In the genomic region with DNA sequence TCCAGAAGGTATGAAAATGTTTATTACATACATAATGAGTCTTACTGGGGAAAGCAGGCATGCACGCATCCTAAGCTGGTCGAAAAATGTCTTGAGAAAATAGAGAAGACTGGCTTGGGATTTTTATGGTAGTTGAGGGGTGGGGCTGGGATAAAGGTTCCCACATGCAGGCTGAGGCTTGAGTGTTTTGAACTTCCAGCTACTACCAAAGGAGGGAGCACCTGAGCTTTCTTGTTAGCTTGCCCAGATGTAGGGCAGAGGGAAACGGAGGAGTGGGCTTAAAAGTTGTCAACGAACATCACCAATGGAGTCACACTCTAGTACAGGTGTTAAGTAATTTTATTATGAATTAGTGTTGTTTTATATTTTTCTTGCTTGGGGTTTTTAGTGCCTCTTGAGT, we compare ENCODE assay signal across 8 cellular contexts. TPM values are rescaled to one million over a fixed set of nuclear protein-coding genes. Genes with fewer than 3 reads are reported as not detected.
DNase-seq lines count a peak whose midpoint lies in the region; ATAC-seq and TF ChIP-seq lines count a peak whose summit lies in the region.

No MANE protein-coding gene starts in this region.

- DNase-seq in COLO668 (lab: John Stamatoyannopoulos, UW; ENCODE audit: unreplicated experiment), result peak; percentile 12
- peak; percentile 75 for DNase-seq in NCI-H82 (lab: John Stamatoyannopoulos, UW)
- peak; percentile 46 for DNase-seq in hepatocyte (ENCODE audit: low spot score)
- DNase-seq in CD4-positive, alpha-beta memory T cell, result no peak
- no peak for DNase-seq in middle frontal gyrus (ENCODE audit: extremely low spot score, low spot score)

- no peak overlapping the region for H2AFZ ChIP-seq in hepatocyte

- no peaks in the 10 kb centered on the region for H3K9me3 ChIP-seq in hepatocyte (ENCODE audit: low read depth)
- H3K9me3 ChIP-seq in CD4-positive, alpha-beta memory T cell (ENCODE audit: control insufficient read depth in 1 of 2, low read length in 2 of 2), result no peaks in the 10 kb centered on the region

- no peaks in the 10 kb centered on the region for H3K27me3 Mint-ChIP-seq in CD4-positive, alpha-beta memory T cell

- H3K79me2 ChIP-seq in hepatocyte, result no peaks in the 10 kb centered on the region

- WGBS in hepatocyte (ENCODE audit: low lambda C conversion rate, missing lambda C conversion rate), result 62% methylated on average over 4 of the region's 4 CpGs

- H3K9me2 ChIP-seq in hepatocyte (replicated peaks; ENCODE audit: insufficient read depth), result no peaks in the 10 kb centered on the region

- H3K4me1 Mint-ChIP-seq in CD4-positive, alpha-beta memory T cell, result no peaks in the 10 kb centered on the region

- H3K9me3 Mint-ChIP-seq in CD4-positive, alpha-beta memory T cell, result no peaks in the 10 kb centered on the region

- no peaks in the 10 kb centered on the region for H3K36me3 ChIP-seq in hepatocyte (replicated peaks; ENCODE audit: insufficient read depth, low read depth)
- H3K36me3 ChIP-seq in CD4-positive, alpha-beta memory T cell (ENCODE audit: insufficient read depth, low read length), result no peaks in the 10 kb centered on the region

- H3K4me3 ChIP-seq in hepatocyte, result no peak overlapping the region
- no peak overlapping the region for H3K4me3 ChIP-seq in CD4-positive, alpha-beta memory T cell (ENCODE audit: low read length in 2 of 2)

- TF ChIP-seq CTCF in hepatocyte (IDR thresholded peaks at IDR 0.05; ENCODE audit: poor library complexity), result peak; percentile 26

- no peaks in the 10 kb centered on the region for H3K4me1 ChIP-seq in hepatocyte (ENCODE audit: insufficient read depth)
- no peaks in the 10 kb centered on the region for H3K4me1 ChIP-seq in CD4-positive, alpha-beta memory T cell (ENCODE audit: insufficient read depth, low read length)

- no peaks in the 10 kb centered on the region for H3K36me3 Mint-ChIP-seq in CD4-positive, alpha-beta memory T cell

- no peak overlapping the region for H3K4me3 Mint-ChIP-seq in CD4-positive, alpha-beta memory T cell

- H3K27ac ChIP-seq in hepatocyte, result no peak overlapping the region
- H3K27ac ChIP-seq in CD4-positive, alpha-beta memory T cell (ENCODE audit: low read depth, low read length), result no peak overlapping the region

- CTCF ChIA-PET in CD4-positive, alpha-beta memory T cell (lab: Charles Lee; ENCODE audit: partially characterized antibody), result no interaction called here

- no peaks in the 10 kb centered on the region for H4K20me1 ChIP-seq in hepatocyte (ENCODE audit: insufficient read depth, poor library complexity, severe bottlenecking)

- ATAC-seq in GM21717 (IDR thresholded peaks at IDR 0.05; ENCODE audit: unreplicated experiment) (peak; percentile 67), HG03460 (IDR thresholded peaks at IDR 0.05; ENCODE audit: unreplicated experiment) (no peak), HG03196 (IDR thresholded peaks at IDR 0.05; ENCODE audit: unreplicated experiment) (no peak)

- POLR2A ChIA-PET in CD4-positive, alpha-beta memory T cell (lab: Charles Lee; ENCODE audit: partially characterized antibody), result no interaction called here

- no peak overlapping the region for H3K27ac Mint-ChIP-seq in CD4-positive, alpha-beta memory T cell

- H3K27me3 ChIP-seq in hepatocyte, result no peaks in the 10 kb centered on the region
- H3K27me3 ChIP-seq in CD4-positive, alpha-beta memory T cell (ENCODE audit: insufficient read depth, low read length), result no peaks in the 10 kb centered on the region

- intact Hi-C loops in CD4-positive, alpha-beta memory T cell (cut with micrococcal nuclease), result no loop called here

- no peak overlapping the region for H3K4me2 ChIP-seq in hepatocyte

RNA-seq across cellular contexts. Expression of a gene that starts 39.6 kb away (rescaled TPM):
- 82.4 and 101 TPM in 2 replicates for total RNA-seq in hepatocyte
- polyA plus RNA-seq in hepatocyte, result 172 and 189 TPM in 2 replicates
- total RNA-seq in CD4-positive, alpha-beta memory T cell, result not detected
- polyA plus RNA-seq in CD4-positive, alpha-beta memory T cell, result under 1 TPM in 1 of 2 donors, not detected in 1; 0.21 TPM

Comparison
In these comparisons a context has a peak if more than half of its experiments do, and no peak if none do; other contexts are left out.
1. DNase-seq: peak in COLO668 (single experiment), NCI-H82 (single experiment) and hepatocyte (single experiment); none in CD4-positive, alpha-beta memory T cell (0 of 5) and middle frontal gyrus (single experiment).
2. RNA of a gene that starts 39.6 kb away (total RNA-seq): 82.4 to 101 TPM in hepatocyte; not detected in CD4-positive, alpha-beta memory T cell; every median in the first group is over 10 times any median in the second.